8 cellular contexts compared by ENCODE assay signal in the genomic region with DNA sequence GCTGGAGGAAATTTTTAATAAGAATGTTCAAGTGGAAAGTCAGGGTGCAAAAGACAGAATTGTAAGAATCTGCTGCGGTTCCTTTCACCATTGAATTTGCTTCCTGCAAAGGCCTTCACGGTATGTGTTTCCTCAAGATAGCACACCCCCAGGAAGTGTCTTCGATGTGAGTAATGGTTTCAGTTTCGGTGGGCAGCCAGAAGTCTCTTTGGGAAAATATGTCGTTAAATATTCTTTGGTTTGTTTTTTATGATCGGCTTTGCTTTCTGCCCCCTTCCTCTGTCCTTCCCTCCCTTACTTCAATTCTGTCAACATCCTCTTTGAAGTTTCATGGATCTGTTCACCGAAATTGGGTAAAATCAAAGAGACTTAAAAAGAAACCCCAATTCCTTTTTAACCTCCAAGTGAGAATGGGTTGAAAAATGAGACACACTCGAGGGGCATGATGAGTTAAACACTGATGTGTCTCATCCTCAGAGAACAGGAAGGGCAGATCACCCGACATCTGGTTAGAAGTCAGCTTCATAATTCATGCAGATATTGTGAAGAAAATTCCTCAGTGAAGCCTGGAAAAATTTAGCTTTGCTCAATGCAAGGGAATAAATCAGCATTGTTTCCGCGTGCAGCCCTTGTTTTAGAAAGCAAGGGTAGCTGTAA.
DNase-seq lines count a peak whose midpoint lies in the region; ATAC-seq and TF ChIP-seq lines count a peak whose summit lies in the region.

No MANE protein-coding gene starts in this region.

- H3K4me3 ChIP-seq in lung = no peak overlapping the region
- H3K4me3 ChIP-seq in prostate gland = no peak overlapping the region

- TF ChIP-seq CTCF in lung (IDR thresholded peaks at IDR 0.05; ENCODE audit: control extremely low read depth, extremely low read depth) (no peak), prostate gland (IDR thresholded peaks at IDR 0.05) (no peak)

- peak overlapping the region; percentile 78 for H3K4me3 Mint-ChIP-seq in activated T-cell treated with anti-CD3 and anti-CD28 coated beads, Interleukin-2, amount 50 U/mL, for 4 hours

- ATAC-seq in HG03354 (IDR thresholded peaks at IDR 0.05; ENCODE audit: poor library complexity, severe bottlenecking, unreplicated experiment) (peak; percentile 60), lung (ENCODE audit: insufficient read depth, low FRiP score) (no peak)
- ATAC-seq in activated T-cell treated with anti-CD3 and anti-CD28 coated beads, Interleukin-2, amount 50 U/mL, for 4 hours = peak; percentile 29 to 38

- no peaks in the 10 kb centered on the region for H3K9me3 Mint-ChIP-seq in activated T-cell treated with anti-CD3 and anti-CD28 coated beads, Interleukin-2, amount 50 U/mL, for 4 hours

- H3K27ac ChIP-seq in lung (ENCODE audit: low read depth in 1 of 2, low read length in 1 of 2) (peak overlapping the region; percentile 66 to 80), prostate gland (no peak overlapping the region)

- H3K27me3 Mint-ChIP-seq in activated T-cell treated with anti-CD3 and anti-CD28 coated beads, Interleukin-2, amount 50 U/mL, for 4 hours (ENCODE audit: low read depth) = peaks cover 8% of the 10 kb centered on the region

- H3K4me1 Mint-ChIP-seq in activated T-cell treated with anti-CD3 and anti-CD28 coated beads, Interleukin-2, amount 50 U/mL, for 4 hours (ENCODE audit: low read depth) = peaks cover 24% of the 10 kb centered on the region

- H3K4me1 ChIP-seq in lung (ENCODE audit: control insufficient read depth in 2 of 2, insufficient read depth in 2 of 2, low read length in 2 of 2) (peaks cover 0 to 2% of the 10 kb centered on the region in 2 donors), prostate gland (replicated peaks) (no peaks in the 10 kb centered on the region)

- no peak for TF ChIP-seq POLR2A in prostate gland (IDR thresholded peaks at IDR 0.05)

- DNase-seq in EL (peak; percentile 79), lung (ENCODE audit: low spot score) (no peak), prostate gland (ENCODE audit: low spot score) (no peak), head of caudate nucleus (no peak), SK-N-DZ (ENCODE audit: low spot score) (no peak)
- no peak for DNase-seq in activated T-cell treated with anti-CD3 and anti-CD28 coated beads, Interleukin-2, amount 50 U/mL, for 4 hours
- no peak for DNase-seq in activated effector memory CD4-positive, alpha-beta T cell treated with anti-CD3 and anti-CD28 coated beads, Interleukin-2, amount 50 U/mL, for 16 hours

- WGBS in lung, 2 donors = 18 to 28% methylated on average over 11 of the region's 11 CpGs
- 51% methylated on average over 11 of the region's 11 CpGs for WGBS in prostate gland

- H3K36me3 Mint-ChIP-seq in activated T-cell treated with anti-CD3 and anti-CD28 coated beads, Interleukin-2, amount 50 U/mL, for 4 hours (ENCODE audit: insufficient read depth) = no peaks in the 10 kb centered on the region

- H3K36me3 ChIP-seq in lung (ENCODE audit: control insufficient read depth in 2 of 2, insufficient read depth in 2 of 2, low read length in 2 of 2) = no peaks in the 10 kb centered on the region
- H3K36me3 ChIP-seq in prostate gland = no peaks in the 10 kb centered on the region

- H3K9me3 ChIP-seq in lung (ENCODE audit: control insufficient read depth in 2 of 2, insufficient read depth in 1 of 2, low read length in 1 of 2) (no peaks in the 10 kb centered on the region), prostate gland (no peaks in the 10 kb centered on the region)

- H3K27me3 ChIP-seq in lung (ENCODE audit: control insufficient read depth, insufficient read depth) (no peaks in the 10 kb centered on the region), prostate gland (replicated peaks; ENCODE audit: insufficient read depth) (no peaks in the 10 kb centered on the region)

- intact Hi-C loops in prostate gland (cut with DNase I) = loop anchor here (5.0 to 10.0 kb wide), 3 partner anchors 430 to 817 kb away; partner anchors contain the start of gene TCF7L2
- intact Hi-C loops in head of caudate nucleus (cut with DNase I) = loop anchor here (10.0 kb wide), 1 partner anchor 907 kb away; no protein-coding TSS in a partner anchor

Comparison
In these comparisons a context has a peak if more than half of its experiments do, and no peak if none do; other contexts are left out.
1. H3K27ac ChIP-seq: peak in lung (2 of 2); none in prostate gland (0 of 2).